Comparison of ENCODE assay signal across 24 cellular contexts in genomic region chr4:39455486-39455885, GRCh38. TPM values are rescaled to one million over a fixed set of nuclear protein-coding genes. Genes with fewer than 3 reads are reported as not detected.
DNase-seq lines count a peak whose midpoint lies in the region; ATAC-seq and TF ChIP-seq lines count a peak whose summit lies in the region.
"Had no signal": no experiment of that assay in that cellular context is flagged by ENCODE, and none has a peak within 500 bp of the region (broad histone marks: within the 10 kb centered on the region; RNA-seq: fewer than 3 reads in every experiment).

No MANE protein-coding gene starts in this region.

- H3K36me3 ChIP-seq in BE2C, result peaks cover 74% of the 10 kb centered on the region
- H3K36me3 ChIP-seq in Caco-2 (ENCODE audit: control insufficient read depth, insufficient read depth, low read length), result peaks cover 14% of the 10 kb centered on the region
- peaks cover 79% of the 10 kb centered on the region for H3K36me3 ChIP-seq in SK-N-MC (ENCODE audit: insufficient read depth, low read length)
- H3K36me3 ChIP-seq in iPS-18a (ENCODE audit: control insufficient read depth, low read depth, low read length), result peaks cover 75% of the 10 kb centered on the region

- POLR2A ChIA-PET in Caco-2 (lab: Charles Lee), result no interaction called here

- CTCF ChIA-PET in Caco-2 (lab: Charles Lee), result interaction anchor here (0.6 kb wide), 1 partner anchor 275 kb away, joined by 3 read pairs; no protein-coding TSS in a partner anchor

- no peak for ATAC-seq in left lobe of liver
- ATAC-seq: body of pancreas, mucosa of descending colon had no signal

- peak overlapping the region; percentile 42 for H3K4me3 Mint-ChIP-seq in Caco-2 (ENCODE audit: unreplicated experiment)
- H3K4me3 Mint-ChIP-seq: B cell; dendritic cell treated with granulocyte-macrophage colony-stimulating factor and Interleukin-4, amounts not matched to agents 40 ng/mL and 50 ng/mL, for 4 days had no signal

- H3K9me3 ChIP-seq in BE2C (no peaks in the 10 kb centered on the region), Caco-2 (no peaks in the 10 kb centered on the region), SK-N-MC (ENCODE audit: low read depth, low read length) (no peaks in the 10 kb centered on the region), iPS-18a (ENCODE audit: control insufficient read depth, low read depth, low read length) (no peaks in the 10 kb centered on the region)
- H3K9me3 ChIP-seq: body of pancreas, esophagus muscularis mucosa, mucosa of descending colon, transverse colon had no signal

- H3K27me3 ChIP-seq in BE2C, result no peaks in the 10 kb centered on the region
- no peaks in the 10 kb centered on the region for H3K27me3 ChIP-seq in Caco-2 (replicated peaks; ENCODE audit: control insufficient read depth, insufficient read depth, low read length)
- no peaks in the 10 kb centered on the region for H3K27me3 ChIP-seq in iPS-18a (ENCODE audit: control insufficient read depth, insufficient read depth, low read length)
- H3K27me3 ChIP-seq: body of pancreas, esophagus muscularis mucosa, transverse colon had no signal

- no peak for TF ChIP-seq POLR2A in lower leg skin (IDR thresholded peaks at IDR 0.05)

- DNase-seq in BE2C (no peak), Caco-2 (no peak), SK-N-MC (ENCODE audit: low read depth, low spot score) (no peak), lower leg skin (ENCODE audit: low spot score in 2 of 2) (no peak), left lobe of liver (ENCODE audit: low spot score) (no peak), hippocampal formation (lab: John Stamatoyannopoulos, UW) (no peak), inferior parietal cortex (ENCODE audit: extremely low spot score) (no peak)
- DNase-seq: activated CD4-positive, alpha-beta T cell treated with anti-CD3 and anti-CD28 coated beads, Interleukin-2, amount 50 U/mL, for 4 hours; activated gamma-delta T cell; body of pancreas; DMS153; head of caudate nucleus; IMR-90; mucosa of descending colon; MV-4-11; NCI-H2107; NCI-H526 treated with DMSO at 0.1 percent for 48 hours; small intestine; transverse colon had no signal

- peak overlapping the region; percentile 92 for H3K9ac ChIP-seq in SK-N-MC (ENCODE audit: insufficient read length)
- no peak overlapping the region for H3K9ac ChIP-seq in iPS-18a (ENCODE audit: low read length)
- H3K9ac ChIP-seq: parathyroid adenoma had no signal

- H3K4me1 ChIP-seq in BE2C, result peaks cover 3% of the 10 kb centered on the region; the same call in 1 of the 2 replicates
- H3K4me1 ChIP-seq in Caco-2, result peaks cover 26% of the 10 kb centered on the region
- H3K4me1 ChIP-seq in iPS-18a (ENCODE audit: control insufficient read depth, low read depth, low read length), result peaks cover 10% of the 10 kb centered on the region

- no TSS peak for BruUV-seq in Caco-2 (replicated peaks; lab: Mats Ljungman, UMichigan)

- H3K4me1 Mint-ChIP-seq in Caco-2 (ENCODE audit: low read depth, unreplicated experiment), result peaks cover 21% of the 10 kb centered on the region

- H3K27ac ChIP-seq in SK-N-MC (peak overlapping the region; percentile 21; the same call in 1 of the 2 replicates), iPS-18a (ENCODE audit: low read length) (no peak overlapping the region)
- H3K27ac ChIP-seq: body of pancreas, esophagus muscularis mucosa, parathyroid adenoma, transverse colon had no signal

- no peak overlapping the region for H3K27ac Mint-ChIP-seq in Caco-2 (ENCODE audit: unreplicated experiment)
- H3K27ac Mint-ChIP-seq: B cell; dendritic cell treated with granulocyte-macrophage colony-stimulating factor and Interleukin-4, amounts not matched to agents 40 ng/mL and 50 ng/mL, for 4 days had no signal

- peaks cover 95% of the 10 kb centered on the region for H3K36me3 Mint-ChIP-seq in Caco-2 (ENCODE audit: insufficient read depth, unreplicated experiment)

- no peaks in the 10 kb centered on the region for H3K27me3 Mint-ChIP-seq in Caco-2 (ENCODE audit: insufficient read depth, unreplicated experiment)
- H3K27me3 Mint-ChIP-seq: B cell; dendritic cell treated with granulocyte-macrophage colony-stimulating factor and Interleukin-4, amounts not matched to agents 40 ng/mL and 50 ng/mL, for 4 days had no signal

- H3K9me3 Mint-ChIP-seq in Caco-2 (ENCODE audit: unreplicated experiment), result no peaks in the 10 kb centered on the region
- H3K9me3 Mint-ChIP-seq: dendritic cell treated with granulocyte-macrophage colony-stimulating factor and Interleukin-4, amounts not matched to agents 40 ng/mL and 50 ng/mL, for 4 days had no signal

- 89 to 91% methylated on average over 6 of the region's 6 CpGs for WGBS in lower leg skin, 2 donors

- TF ChIP-seq CTCF in BE2C (IDR thresholded peaks at IDR 0.05; ENCODE audit: low read depth, low read length), result no peak
- TF ChIP-seq CTCF in Caco-2 (IDR thresholded peaks at IDR 0.05; ENCODE audit: insufficient read depth in 1 of 2, low read depth in 1 of 2, low read length in 1 of 2, severe bottlenecking in 1 of 2, unreplicated experiment in 1 of 2), result no peak
- no peak for TF ChIP-seq CTCF in lower leg skin (IDR thresholded peaks at IDR 0.05)

- H3K4me3 ChIP-seq in BE2C (ENCODE audit: low read depth, low read length), result peak overlapping the region; percentile 94
- no peak overlapping the region for H3K4me3 ChIP-seq in Caco-2 (ENCODE audit: low read depth, low read length)
- H3K4me3 ChIP-seq in SK-N-MC, result peak overlapping the region; percentile 99
- H3K4me3 ChIP-seq in iPS-18a (ENCODE audit: low read length), result peak overlapping the region; percentile 21
- H3K4me3 ChIP-seq in lower leg skin (ENCODE audit: low read depth, poor library complexity, severe bottlenecking), result no peak overlapping the region
- H3K4me3 ChIP-seq: body of pancreas, esophagus muscularis mucosa, mucosa of descending colon, transverse colon had no signal

- intact Hi-C loops in Caco-2 (cut with micrococcal nuclease; ENCODE audit: unreplicated experiment), result loop anchor here (10.0 kb wide), 1 partner anchor 551 kb away; no protein-coding TSS in a partner anchor
- intact Hi-C loops in lower leg skin (cut with DNase I; ENCODE audit: low total_unique reads), result no loop called here

RNA-seq across cellular contexts. Expression of gene RPL9, which starts 3.2 kb away (rescaled TPM):
- 202 TPM for polyA plus RNA-seq in BE2C (2012; ENCODE audit: insufficient read depth, insufficient read length, low read depth)
- total RNA-seq in Caco-2 (2022) (976 and 978 TPM in 2 replicates), lower leg skin (1,000 to 10,000 TPM; 2,484 to 4,074 (median 3,563) TPM), left lobe of liver (364 TPM)

RNA-seq across cellular contexts. Expression of gene LIAS, which starts 3.4 kb away (rescaled TPM):
- polyA plus RNA-seq in BE2C (2012; ENCODE audit: insufficient read depth, insufficient read length, low read depth), result 5.5 TPM
- total RNA-seq in Caco-2 (2022) (19.5 and 21.1 TPM in 2 replicates), lower leg skin (10 to 100 TPM; 10.1 to 18.5 (median 12.4) TPM), left lobe of liver (13.7 TPM)

RNA-seq across cellular contexts. Expression of gene KLB, which starts 48.8 kb away (rescaled TPM):
- polyA plus RNA-seq in BE2C (2012; ENCODE audit: insufficient read depth, insufficient read length, low read depth), result 0.14 TPM
- total RNA-seq in Caco-2 (2022) (2.2 TPM in 2 replicates), lower leg skin (under 1 TPM; 0.38 to 0.74 (median 0.45) TPM), left lobe of liver (22.0 TPM)
- total RNA-seq: B cell, IMR-90 had no signal
- polyA plus RNA-seq: IMR-90 had no signal

Comparison
In these comparisons a context has a peak if more than half of its experiments do, and no peak if none do; other contexts are left out.
1. H3K4me3 ChIP-seq: peak in BE2C (single experiment), SK-N-MC (single experiment) and iPS-18a (single experiment); none in Caco-2 (single experiment) and lower leg skin (single experiment).